31 cellular contexts compared by ENCODE assay signal in genomic region chr2:236896677-236897076, GRCh38.
"Had no signal": no experiment of that assay in that cellular context is flagged by ENCODE, and none has a peak within 500 bp of the region (broad histone marks: within the 10 kb centered on the region; RNA-seq: fewer than 3 reads in every experiment).

No MANE protein-coding gene starts in this region.

- H3K4me1 ChIP-seq: ascending aorta had no signal

- H3K4me1 Mint-ChIP-seq: activated CD4-positive, alpha-beta T cell treated with anti-CD3 and anti-CD28 coated beads, Interleukin-2, amount 10 ng/mL, durations not matched to agents 24 days and 14 days; activated naive CD8-positive, alpha-beta T cell treated with anti-CD3 and anti-CD28 coated beads, Interleukin-2, amount 10 ng/mL, durations not matched to agents 7 days and 5 days; activated T-helper 17 cell treated with anti-CD3 and anti-CD28 coated beads, Interleukin-2, amount 50 U/mL, for 72 hours; central memory CD8-positive, alpha-beta T cell had no signal

- H3K27me3 ChIP-seq: ascending aorta, cardiac muscle cell had no signal

- H3K27ac Mint-ChIP-seq: activated CD4-positive, alpha-beta T cell treated with anti-CD3 and anti-CD28 coated beads, Interleukin-2, amount 10 ng/mL, durations not matched to agents 24 days and 14 days; activated CD8-positive, alpha-beta T cell treated with anti-CD3 and anti-CD28 coated beads for 36 hours; activated naive CD8-positive, alpha-beta T cell treated with anti-CD3 and anti-CD28 coated beads, Interleukin-2, amount 10 ng/mL, durations not matched to agents 7 days and 5 days; activated T-cell treated with anti-CD3 and anti-CD28 coated beads, Interleukin-2, amount 50 U/mL, for 72 hours; activated T-helper 17 cell treated with anti-CD3 and anti-CD28 coated beads, Interleukin-2, amount 50 U/mL, for 72 hours; T-helper 1 cell treated with Interleukin-12 subunit alpha and Interleukin-12 subunit beta and Interleukin-4 antibody, amounts not matched to agents 30 μg/mL and 1 μg/mL, for 36 hours; T-helper 2 cell treated with Interferon-gamma antibody and Interleukin-4, amounts not matched to agents 5 μg/mL and 100 μg/mL, for 36 hours had no signal

- H3K4me3 Mint-ChIP-seq: activated CD4-positive, alpha-beta T cell treated with anti-CD3 and anti-CD28 coated beads, Interleukin-2, amount 10 ng/mL, durations not matched to agents 24 days and 14 days; activated CD8-positive, alpha-beta T cell treated with anti-CD3 and anti-CD28 coated beads for 36 hours; activated naive CD8-positive, alpha-beta T cell treated with anti-CD3 and anti-CD28 coated beads, Interleukin-2, amount 10 ng/mL, durations not matched to agents 7 days and 5 days; activated T-cell treated with anti-CD3 and anti-CD28 coated beads, Interleukin-2, amount 50 U/mL, for 72 hours; activated T-helper 17 cell treated with anti-CD3 and anti-CD28 coated beads, Interleukin-2, amount 50 U/mL, for 72 hours; central memory CD8-positive, alpha-beta T cell; T-helper 1 cell treated with Interleukin-12 subunit alpha and Interleukin-12 subunit beta and Interleukin-4 antibody, amounts not matched to agents 30 μg/mL and 1 μg/mL, for 36 hours; T-helper 2 cell treated with Interferon-gamma antibody and Interleukin-4, amounts not matched to agents 5 μg/mL and 100 μg/mL, for 36 hours had no signal

- DNase-seq: activated CD4-positive, alpha-beta T cell treated with anti-CD3 and anti-CD28 coated beads, Interleukin-2, amount 10 ng/mL, durations not matched to agents 24 days and 14 days; activated CD4-positive, alpha-beta T cell treated with anti-CD3 and anti-CD28 coated beads, Interleukin-2, amount 50 U/mL, for 4 hours; activated CD8-positive, alpha-beta T cell treated with anti-CD3 and anti-CD28 coated beads for 36 hours; activated effector memory CD4-positive, alpha-beta T cell treated with anti-CD3 and anti-CD28 coated beads, Interleukin-2, amount 50 U/mL, for 16 hours; activated naive CD4-positive, alpha-beta T cell; activated naive CD4-positive, alpha-beta T cell treated with anti-CD3 and anti-CD28 coated beads, Interleukin-2, amount 50 U/mL, for 16 hours; activated naive CD8-positive, alpha-beta T cell treated with anti-CD3 and anti-CD28 coated beads, Interleukin-2, amount 10 ng/mL, durations not matched to agents 7 days and 5 days; activated T-cell treated with anti-CD3 and anti-CD28 coated beads, Interleukin-2, amount 50 U/mL, for 1 hour; activated T-cell treated with anti-CD3 and anti-CD28 coated beads, Interleukin-2, amount 50 U/mL, for 72 hours; amygdala; NCI-H1092 treated with DMSO at 0.1 percent for 48 hours; NCI-H1417; NCI-H146; NCI-H187; NCI-H2029 treated with DMSO at 0.1 percent for 48 hours; NCI-H2107; NCI-H2171; NCI-H446; NCI-H510A treated with DMSO at 0.1 percent for 48 hours; NCI-H526 treated with DMSO at 0.1 percent for 48 hours; NCI-H774; SHP77 treated with DMSO at 0.1 percent for 48 hours had no signal

- ATAC-seq: activated CD8-positive, alpha-beta T cell treated with anti-CD3 and anti-CD28 coated beads for 36 hours; activated T-cell treated with anti-CD3 and anti-CD28 coated beads, Interleukin-2, amount 50 U/mL, for 72 hours; activated T-helper 17 cell treated with anti-CD3 and anti-CD28 coated beads, Interleukin-2, amount 50 U/mL, for 72 hours; K562; Panc1 had no signal

- H3K36me3 Mint-ChIP-seq: activated naive CD8-positive, alpha-beta T cell treated with anti-CD3 and anti-CD28 coated beads, Interleukin-2, amount 10 ng/mL, durations not matched to agents 7 days and 5 days had no signal

- H3K9me3 Mint-ChIP-seq: activated CD4-positive, alpha-beta T cell treated with anti-CD3 and anti-CD28 coated beads, Interleukin-2, amount 10 ng/mL, durations not matched to agents 24 days and 14 days; activated CD8-positive, alpha-beta T cell treated with anti-CD3 and anti-CD28 coated beads for 36 hours; activated naive CD8-positive, alpha-beta T cell treated with anti-CD3 and anti-CD28 coated beads, Interleukin-2, amount 10 ng/mL, durations not matched to agents 7 days and 5 days; activated T-cell treated with anti-CD3 and anti-CD28 coated beads, Interleukin-2, amount 50 U/mL, for 72 hours; activated T-helper 17 cell treated with anti-CD3 and anti-CD28 coated beads, Interleukin-2, amount 50 U/mL, for 72 hours; central memory CD8-positive, alpha-beta T cell; T-helper 1 cell treated with Interleukin-12 subunit alpha and Interleukin-12 subunit beta and Interleukin-4 antibody, amounts not matched to agents 30 μg/mL and 1 μg/mL, for 36 hours; T-helper 2 cell treated with Interferon-gamma antibody and Interleukin-4, amounts not matched to agents 5 μg/mL and 100 μg/mL, for 36 hours had no signal

- H3K4me3 ChIP-seq: ascending aorta, cardiac muscle cell, K562 had no signal

- H3K36me3 ChIP-seq: ascending aorta, cardiac muscle cell had no signal

- FAIRE-seq: K562, TTC549 had no signal

- H3K9me3 ChIP-seq: ascending aorta had no signal

- H3K27ac ChIP-seq: ascending aorta, cardiac muscle cell had no signal
